8 cellular contexts compared by ENCODE assay signal in the genomic region with DNA sequence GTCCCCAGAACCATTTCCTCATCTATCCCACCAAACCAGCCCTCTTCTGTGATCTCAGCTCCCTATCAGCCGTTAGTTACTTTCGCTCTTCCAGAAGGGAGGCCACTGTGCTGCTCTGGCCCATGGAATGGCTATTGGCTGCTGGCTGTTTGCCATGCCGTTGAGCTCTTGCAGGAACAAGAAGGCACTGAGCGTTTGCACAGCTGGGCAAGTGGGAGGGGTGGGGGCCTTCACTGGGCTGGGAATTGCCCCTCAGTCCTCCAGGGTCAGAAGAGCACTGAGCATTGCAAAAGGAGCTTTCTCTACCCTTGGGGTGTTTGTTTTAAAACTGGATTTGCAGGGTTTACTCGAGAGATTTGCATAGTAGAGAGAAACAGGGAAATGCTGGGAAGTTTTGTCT.
DNase-seq lines count a peak whose midpoint lies in the region; ATAC-seq, FAIRE-seq and TF ChIP-seq lines count a peak whose summit lies in the region.

No MANE protein-coding gene starts in this region.

- TF ChIP-seq CTCF in fibroblast of villous mesenchyme (IDR thresholded peaks at IDR 0.05; ENCODE audit: insufficient read depth, low read depth, low read length) (no peak), progenitor cell of endocrine pancreas (IDR thresholded peaks at IDR 0.05; ENCODE audit: unreplicated experiment) (no peak), D721Med (IDR thresholded peaks at IDR 0.05; ENCODE audit: insufficient read depth, missing control alignments) (no peak)

- H3K9me3 Mint-ChIP-seq in progenitor cell of endocrine pancreas (ENCODE audit: low read depth) = no peaks in the 10 kb centered on the region
- no peaks in the 10 kb centered on the region for H3K9me3 Mint-ChIP-seq in activated CD4-positive, alpha-beta memory T cell treated with anti-CD3 and anti-CD28 coated beads for 36 hours

- no peaks in the 10 kb centered on the region for H3K36me3 Mint-ChIP-seq in progenitor cell of endocrine pancreas (ENCODE audit: insufficient read depth)
- H3K36me3 Mint-ChIP-seq in activated CD4-positive, alpha-beta memory T cell treated with anti-CD3 and anti-CD28 coated beads for 36 hours = peaks cover 24% of the 10 kb centered on the region

- intact Hi-C loops in activated CD4-positive, alpha-beta memory T cell treated with anti-CD3 and anti-CD28 coated beads for 36 hours (cut with micrococcal nuclease) = no loop called here

- no peak for FAIRE-seq in D721Med (lab: Jason Lieb, UNC)

- H3K4me3 Mint-ChIP-seq in progenitor cell of endocrine pancreas (ENCODE audit: low read depth) = peak overlapping the region; percentile 14
- H3K4me3 Mint-ChIP-seq in activated CD4-positive, alpha-beta memory T cell treated with anti-CD3 and anti-CD28 coated beads for 36 hours = no peak overlapping the region

- no peaks in the 10 kb centered on the region for H3K27me3 Mint-ChIP-seq in progenitor cell of endocrine pancreas
- H3K27me3 Mint-ChIP-seq in activated CD4-positive, alpha-beta memory T cell treated with anti-CD3 and anti-CD28 coated beads for 36 hours = no peaks in the 10 kb centered on the region

- CTCF ChIA-PET in activated CD4-positive, alpha-beta memory T cell treated with anti-CD3 and anti-CD28 coated beads for 36 hours (lab: Charles Lee) = interaction anchor here (0.6 kb wide), 1 partner anchor 16 kb away, joined by 3 read pairs; no protein-coding TSS in a partner anchor

- no peak overlapping the region for H3K4me3 ChIP-seq in fibroblast of villous mesenchyme (ENCODE audit: low read depth, low read length)

- peaks cover 56% of the 10 kb centered on the region for H3K4me1 Mint-ChIP-seq in progenitor cell of endocrine pancreas (ENCODE audit: low read depth)
- H3K4me1 Mint-ChIP-seq in activated CD4-positive, alpha-beta memory T cell treated with anti-CD3 and anti-CD28 coated beads for 36 hours (ENCODE audit: low read depth) = no peaks in the 10 kb centered on the region

- ATAC-seq in HG02884 (IDR thresholded peaks at IDR 0.05; ENCODE audit: unreplicated experiment) = no peak

- H3K27ac Mint-ChIP-seq in progenitor cell of endocrine pancreas = peak overlapping the region; percentile 96
- H3K27ac Mint-ChIP-seq in activated CD4-positive, alpha-beta memory T cell treated with anti-CD3 and anti-CD28 coated beads for 36 hours = no peak overlapping the region

- POLR2A ChIA-PET in activated CD4-positive, alpha-beta memory T cell treated with anti-CD3 and anti-CD28 coated beads for 36 hours (lab: Charles Lee) = no interaction called here

- DNase-seq in ELF-1 (ENCODE audit: low read depth, low spot score) = peak; percentile 87
- DNase-seq in NCI-H774 (lab: John Stamatoyannopoulos, UW) = peak; percentile 94
- DNase-seq in fibroblast of villous mesenchyme (ENCODE audit: low read depth) = peak; percentile 92
- DNase-seq in progenitor cell of endocrine pancreas (ENCODE audit: low spot score, unreplicated experiment) = peak; percentile 48
- no peak for DNase-seq in D721Med (ENCODE audit: insufficient read length, low spot score)
- DNase-seq in activated gamma-delta T cell treated with Interleukin-2 at 50 U/mL for 16 hours = no peak
- DNase-seq in activated CD4-positive, alpha-beta memory T cell treated with anti-CD3 and anti-CD28 coated beads for 36 hours = no peak

Comparison
In these comparisons a context has a peak if more than half of its experiments do, and no peak if none do; other contexts are left out.
1. DNase-seq: peak in ELF-1 (single experiment), NCI-H774 (single experiment), fibroblast of villous mesenchyme (single experiment) and progenitor cell of endocrine pancreas (single experiment); none in D721Med (single experiment), activated gamma-delta T cell treated with Interleukin-2 at 50 U/mL for 16 hours (single experiment) and activated CD4-positive, alpha-beta memory T cell treated with anti-CD3 and anti-CD28 coated beads for 36 hours (single experiment).